Comparison of ENCODE assay signal across 24 cellular contexts in the genomic region with DNA sequence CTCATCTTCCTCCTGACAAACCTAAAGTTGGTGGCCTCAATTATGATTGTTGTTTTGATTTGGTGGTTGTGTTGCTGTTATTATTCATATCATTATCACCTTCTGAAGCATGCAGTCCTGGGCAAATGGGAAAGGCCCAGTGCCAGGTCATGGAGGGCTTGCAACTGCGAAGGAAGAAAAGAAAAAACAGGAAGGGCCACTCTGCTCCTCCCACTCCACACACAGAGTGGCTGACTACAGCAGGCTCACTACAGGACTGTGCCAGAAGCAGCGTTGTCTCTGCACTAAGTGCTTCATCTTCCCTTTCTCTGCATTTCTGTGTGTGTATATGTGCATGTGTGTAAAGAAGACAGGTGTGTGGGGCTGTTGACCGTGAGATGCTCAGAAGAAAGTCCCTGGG.
A peak's percentile ranks its signal among the peaks of the same experiment; 100 is the strongest.
DNase-seq lines count a peak whose midpoint lies in the region; ATAC-seq, FAIRE-seq and TF ChIP-seq lines count a peak whose summit lies in the region.
"Had no signal": no experiment of that assay in that cellular context is flagged by ENCODE, and none has a peak within 500 bp of the region (broad histone marks: within the 10 kb centered on the region; RNA-seq: fewer than 3 reads in every experiment).

No MANE protein-coding gene starts in this region.

- dilution Hi-C loops in endothelial cell of umbilical vein (cut with MboI; ENCODE audit: extremely low pct_ligation_motif_present, low sequenced_read_pairs): no loop called here

- WGBS in right lobe of liver (ENCODE audit: insufficient coverage, low coverage, low lambda C conversion rate, missing lambda C conversion rate): 57% methylated on average over 3 of the region's 3 CpGs
- WGBS in HepG2 (ENCODE audit: low lambda C conversion rate): 2% methylated on average over 3 of the region's 3 CpGs

- H3K79me2 ChIP-seq in HepG2 (ENCODE audit: insufficient read depth, low read length) (no peaks in the 10 kb centered on the region), endothelial cell of umbilical vein (ENCODE audit: control insufficient read depth, insufficient read depth, low read length) (no peaks in the 10 kb centered on the region), osteoblast (ENCODE audit: insufficient read depth, low read length) (no peaks in the 10 kb centered on the region)

- CTCF ChIA-PET in HepG2 (lab: Yijun Ruan, JAX; ENCODE audit: low intra/inter-chr PET ratio, low total read pairs) (no interaction called here), endothelial cell of umbilical vein (lab: Charles Lee) (no interaction called here)

- no peak overlapping the region for H3K9ac ChIP-seq in HepG2 (ENCODE audit: insufficient read depth, low read depth, low read length)
- H3K9ac ChIP-seq in endothelial cell of umbilical vein (replicated peaks; ENCODE audit: extremely low read depth, insufficient read depth, low read length): no peak overlapping the region
- H3K9ac ChIP-seq: BLaER1 had no signal

- in situ Hi-C loops in HepG2 (cut with HindIII; ENCODE audit: extremely low pct_ligation_motif_present, low pct_unique_long_range_greater_than_20kb): no loop called here

- TF ChIP-seq POLR2A in right lobe of liver (IDR thresholded peaks at IDR 0.05): no peak
- no peak for TF ChIP-seq POLR2A in HepG2 (IDR thresholded peaks at IDR 0.05; ENCODE audit: insufficient read depth in 1 of 2, low read depth in 2 of 2, low read length in 2 of 2)
- no peak for TF ChIP-seq POLR2A in endothelial cell of umbilical vein (IDR thresholded peaks at IDR 0.05; ENCODE audit: low read depth, low read length)

- DNase-seq in right lobe of liver (no peak), HepG2 (ENCODE audit: low spot score) (no peak), endothelial cell of umbilical vein (ENCODE audit: low read depth, low spot score) (peak; percentile 8), osteoblast (ENCODE audit: insufficient read length, low spot score, missing footprints) (no peak), GDM1 (lab: John Stamatoyannopoulos, UW) (no peak), NCI-H2081 (lab: John Stamatoyannopoulos, UW) (no peak), HUDEP-2 (lab: John Stamatoyannopoulos, UW; ENCODE audit: unreplicated experiment in 76 of 76) (no peak), COLO668 (lab: John Stamatoyannopoulos, UW; ENCODE audit: unreplicated experiment) (no peak)
- DNase-seq: CD4-positive, CD25-positive, alpha-beta regulatory T cell; CD8-positive, alpha-beta T cell; DMS 273 treated with DMSO at 0.1 percent for 48 hours; DMS79; EL; GF-D8; H9 had no signal

- H3K4me1 ChIP-seq in right lobe of liver (no peaks in the 10 kb centered on the region), HepG2 (ENCODE audit: insufficient read depth, low read length) (no peaks in the 10 kb centered on the region), endothelial cell of umbilical vein (ENCODE audit: control insufficient read depth, extremely low read depth, insufficient read depth, low read length) (peaks cover 7% of the 10 kb centered on the region), osteoblast (ENCODE audit: insufficient read depth, low read length) (peaks cover 27% of the 10 kb centered on the region)
- H3K4me1 ChIP-seq: BLaER1 had no signal

- BruUV-seq in HepG2 (replicated peaks; lab: Mats Ljungman, UMichigan) (no TSS peak), endothelial cell of umbilical vein (replicated peaks; lab: Mats Ljungman, UMichigan) (no TSS peak)

- H3K27me3 ChIP-seq in right lobe of liver (no peaks in the 10 kb centered on the region), HepG2 (ENCODE audit: control insufficient read depth in 1 of 2, insufficient read depth in 2 of 2, low read length in 2 of 2) (no peaks in the 10 kb centered on the region), endothelial cell of umbilical vein (ENCODE audit: control insufficient read depth in 2 of 2, insufficient read depth in 2 of 2, low read length in 2 of 2) (no peaks in the 10 kb centered on the region), osteoblast (ENCODE audit: insufficient read depth, low read length) (no peaks in the 10 kb centered on the region)
- H3K27me3 ChIP-seq: BLaER1 had no signal

- no peak for TF ChIP-seq CTCF in right lobe of liver (IDR thresholded peaks at IDR 0.05)
- TF ChIP-seq CTCF in HepG2 (CRISPR knock-in tag; IDR thresholded peaks at IDR 0.05): no peak
- TF ChIP-seq CTCF in endothelial cell of umbilical vein (IDR thresholded peaks at IDR 0.05; ENCODE audit: extremely low read depth in 1 of 2, insufficient read depth in 1 of 2, low read depth in 1 of 2, low read length in 2 of 2): no peak
- no peak for TF ChIP-seq CTCF in osteoblast (IDR thresholded peaks at IDR 0.05; ENCODE audit: extremely low read depth, low read depth, low read length)

- H3K27ac ChIP-seq in right lobe of liver (no peak overlapping the region), HepG2 (ENCODE audit: extremely low read length, insufficient read depth, low read length) (no peak overlapping the region), endothelial cell of umbilical vein (ENCODE audit: insufficient read depth, low read depth, low read length) (no peak overlapping the region), osteoblast (ENCODE audit: low read depth, low read length) (no peak overlapping the region)
- H3K27ac ChIP-seq: 22Rv1, BLaER1, C4-2B had no signal

- H3K9me3 ChIP-seq in right lobe of liver (no peaks in the 10 kb centered on the region), HepG2 (ENCODE audit: low read length) (no peaks in the 10 kb centered on the region), endothelial cell of umbilical vein (replicated peaks; ENCODE audit: control insufficient read depth, insufficient read depth, low read length) (no peaks in the 10 kb centered on the region), osteoblast (ENCODE audit: low read depth, low read length) (no peaks in the 10 kb centered on the region)
- H3K9me3 ChIP-seq: BLaER1 had no signal

- no peak overlapping the region for H2AFZ ChIP-seq in HepG2 (ENCODE audit: low read length)
- no peak overlapping the region for H2AFZ ChIP-seq in endothelial cell of umbilical vein (ENCODE audit: low read depth, low read length)
- peak overlapping the region; percentile 31 for H2AFZ ChIP-seq in osteoblast (ENCODE audit: low read length)
- H2AFZ ChIP-seq: GM23338 had no signal

- TF ChIP-seq RAD21 in HepG2 (CRISPR knock-in tag; IDR thresholded peaks at IDR 0.05): no peak

- no peak for FAIRE-seq in HepG2 (lab: Jason Lieb, UNC)
- no peak for FAIRE-seq in endothelial cell of umbilical vein (lab: Jason Lieb, UNC)
- FAIRE-seq: A204.1, D721Med, GM12891, GM18507 had no signal

- H3K4me2 ChIP-seq in HepG2 (ENCODE audit: low read depth, low read length): no peak overlapping the region
- no peak overlapping the region for H3K4me2 ChIP-seq in endothelial cell of umbilical vein (ENCODE audit: insufficient read depth, low read length)
- no peak overlapping the region for H3K4me2 ChIP-seq in osteoblast (ENCODE audit: insufficient read depth, low read length)
- H3K4me2 ChIP-seq: BLaER1, GM23338 had no signal

- TF ChIP-seq EP300 in HepG2 (IDR thresholded peaks at IDR 0.05; ENCODE audit: low read depth in 2 of 2, low read length in 2 of 2): no peak
- TF ChIP-seq EP300 in HepG2 (CRISPR knock-in tag; IDR thresholded peaks at IDR 0.05; ENCODE audit: borderline replicate concordance): no peak

- POLR2A ChIA-PET in HepG2 (lab: Yijun Ruan, JAX) (no interaction called here), endothelial cell of umbilical vein (lab: Charles Lee) (no interaction called here)

- ATAC-seq in right lobe of liver (peak; percentile 29 to 52 (median 35)), HepG2 (no peak)
- ATAC-seq: CD8-positive, alpha-beta T cell; HCT116 had no signal

- no peaks in the 10 kb centered on the region for H4K20me1 ChIP-seq in HepG2 (ENCODE audit: insufficient read depth, low read length)
- H4K20me1 ChIP-seq in endothelial cell of umbilical vein (replicated peaks; ENCODE audit: control insufficient read depth, extremely low read depth, insufficient read depth, low read length): no peaks in the 10 kb centered on the region
- no peaks in the 10 kb centered on the region for H4K20me1 ChIP-seq in osteoblast (ENCODE audit: insufficient read depth, low read length)
- H4K20me1 ChIP-seq: BLaER1 had no signal

- H3K4me3 ChIP-seq in right lobe of liver: no peak overlapping the region
- no peak overlapping the region for H3K4me3 ChIP-seq in HepG2 (replicated peaks in 1 of 3; ENCODE audit: insufficient read depth in 1 of 3, low read depth in 2 of 3, low read length in 3 of 3)
- H3K4me3 ChIP-seq in endothelial cell of umbilical vein (replicated peaks in 1 of 3; ENCODE audit: insufficient read depth in 1 of 3, low read depth in 1 of 3, low read length in 3 of 3): no peak overlapping the region
- no peak overlapping the region for H3K4me3 ChIP-seq in osteoblast (ENCODE audit: insufficient read depth, low read length)
- H3K4me3 ChIP-seq: BLaER1, GM23338 had no signal

- intact Hi-C loops in right lobe of liver (cut with DNase I) (no loop called here), HepG2 (cut with micrococcal nuclease; ENCODE audit: unreplicated experiment) (no loop called here), endothelial cell of umbilical vein (cut with micrococcal nuclease) (loop anchor here (10.0 kb wide), 1 partner anchor 55 kb away; no protein-coding TSS in a partner anchor)

- H3K36me3 ChIP-seq in right lobe of liver (no peaks in the 10 kb centered on the region), HepG2 (replicated peaks in 1 of 2; ENCODE audit: control insufficient read depth in 1 of 2, insufficient read depth in 2 of 2, low read length in 2 of 2) (no peaks in the 10 kb centered on the region), endothelial cell of umbilical vein (ENCODE audit: control insufficient read depth in 2 of 2, extremely low read depth in 1 of 2, insufficient read depth in 2 of 2, low read length in 2 of 2) (no peaks in the 10 kb centered on the region), osteoblast (ENCODE audit: insufficient read depth, low read length) (no peaks in the 10 kb centered on the region)
- H3K36me3 ChIP-seq: BLaER1 had no signal

- H3K9me1 ChIP-seq in endothelial cell of umbilical vein (replicated peaks; ENCODE audit: control insufficient read depth, extremely low read depth, insufficient read depth, low read length): no peaks in the 10 kb centered on the region

TF ChIP-seq in HepG2, 621 proteins besides CTCF, POLR2A, EP300 and RAD21 (continues in another document):
- no peak for TF ChIP-seq ZZZ3 (CRISPR knock-in tag; IDR thresholded peaks at IDR 0.05; ENCODE audit: borderline replicate concordance)
- no peak for TF ChIP-seq ZFP41 (CRISPR knock-in tag; IDR thresholded peaks at IDR 0.05; ENCODE audit: borderline replicate concordance)

TF ChIP-seq in endothelial cell of umbilical vein, 7 proteins besides CTCF, POLR2A, EP300 and RAD21 (continues in another document):
- no peak for TF ChIP-seq EZH2 (IDR thresholded peaks at IDR 0.05; ENCODE audit: borderline replicate concordance, low read depth, low read length, severe bottlenecking)
- TF ChIP-seq MYC (IDR thresholded peaks at IDR 0.05; ENCODE audit: low read depth, low read length): no peak
- no peak for TF ChIP-seq JUN (IDR thresholded peaks at IDR 0.05; ENCODE audit: borderline replicate concordance, insufficient read depth, insufficient read length, low read depth)
- TF ChIP-seq FOS (IDR thresholded peaks at IDR 0.05; ENCODE audit: borderline replicate concordance, insufficient read depth, low read length): no peak
- TF ChIP-seq GATA2 (IDR thresholded peaks at IDR 0.05; ENCODE audit: insufficient read depth, insufficient read length, low read depth, low read length): no peak
